Comparison of ENCODE assay signal across 35 cellular contexts in the genomic region with DNA sequence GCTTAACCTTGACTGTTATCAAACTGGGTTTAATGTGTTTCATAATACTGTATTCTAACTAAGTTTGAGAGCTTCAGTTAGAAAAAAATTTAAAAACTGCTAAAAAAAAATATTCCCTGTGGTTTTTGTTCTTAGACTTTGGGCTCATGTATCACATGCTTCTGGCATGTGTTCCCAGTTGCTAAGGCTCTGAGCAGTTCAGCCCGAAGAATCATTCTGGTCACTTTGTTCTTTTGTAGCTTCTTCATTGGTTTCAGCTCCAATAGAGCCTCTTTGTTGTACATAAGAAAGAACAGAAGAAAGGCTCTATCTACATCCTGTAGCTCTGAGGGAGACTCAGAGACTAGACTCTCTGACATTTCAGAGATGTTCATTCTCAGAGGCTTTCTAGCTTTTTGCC. TPM values are rescaled to one million over a fixed set of nuclear protein-coding genes. Genes with fewer than 3 reads are reported as not detected.
A peak's percentile ranks its signal among the peaks of the same experiment; 100 is the strongest.
DNase-seq lines count a peak whose midpoint lies in the region; ATAC-seq, FAIRE-seq and TF ChIP-seq lines count a peak whose summit lies in the region.
"Had no signal": no experiment of that assay in that cellular context is flagged by ENCODE, and none has a peak within 500 bp of the region (broad histone marks: within the 10 kb centered on the region; RNA-seq: fewer than 3 reads in every experiment).

No MANE protein-coding gene starts in this region.

- no peak overlapping the region for H4K91ac ChIP-seq in H1 (replicated peaks; ENCODE audit: insufficient read length, low read length)

- no peaks in the 10 kb centered on the region for H3K27me3 ChIP-seq in right lobe of liver
- no peaks in the 10 kb centered on the region for H3K27me3 ChIP-seq in HepG2 (ENCODE audit: control insufficient read depth in 1 of 2, insufficient read depth in 2 of 2, low read length in 2 of 2)
- H3K27me3 ChIP-seq in H1 (replicated peaks in 1 of 4; ENCODE audit: control insufficient read depth in 3 of 4, extremely low read depth in 1 of 4, insufficient read depth in 3 of 4, low read length in 3 of 4) = no peaks in the 10 kb centered on the region
- no peaks in the 10 kb centered on the region for H3K27me3 ChIP-seq in hepatocyte
- H3K27me3 ChIP-seq in tibial artery = no peaks in the 10 kb centered on the region
- H3K27me3 ChIP-seq: esophagus squamous epithelium, gastroesophageal sphincter, pancreas, right atrium auricular region, suprapubic skin had no signal

- H2AK5ac ChIP-seq in H1 (ENCODE audit: low read depth, low read length) = no peak overlapping the region

- H3K4ac ChIP-seq in H1 (replicated peaks; ENCODE audit: insufficient read length, low read depth, low read length) = no peak overlapping the region

- intact Hi-C loops in right lobe of liver (cut with DNase I) (no loop called here), HepG2 (cut with micrococcal nuclease; ENCODE audit: unreplicated experiment) (no loop called here), tibial artery (cut with DNase I; ENCODE audit: low total_unique reads) (no loop called here)

- H4K5ac ChIP-seq in H1 (ENCODE audit: insufficient read length, low read depth, low read length) = no peak overlapping the region

- H3K79me2 ChIP-seq in HepG2 (ENCODE audit: insufficient read depth, low read length) = no peaks in the 10 kb centered on the region
- peaks cover 0 to 97% of the 10 kb centered on the region in 2 experiments; a peak in 3 of 4 replicates for H3K79me2 ChIP-seq in H1 (ENCODE audit: control insufficient read depth in 1 of 2, insufficient read depth in 2 of 2, low read length in 2 of 2)
- no peaks in the 10 kb centered on the region for H3K79me2 ChIP-seq in hepatocyte

- H4K20me1 ChIP-seq in HepG2 (ENCODE audit: insufficient read depth, low read length) (no peaks in the 10 kb centered on the region), H1 (replicated peaks in 1 of 2; ENCODE audit: control insufficient read depth in 1 of 2, insufficient read depth in 2 of 2, low read length in 2 of 2) (no peaks in the 10 kb centered on the region), hepatocyte (ENCODE audit: insufficient read depth, poor library complexity, severe bottlenecking) (no peaks in the 10 kb centered on the region)

- DNase-seq in right lobe of liver (no peak), HepG2 (ENCODE audit: low spot score) (no peak), H1 (ENCODE audit: low read depth in 1 of 2, low spot score in 2 of 2) (no peak), hepatocyte (ENCODE audit: low spot score) (no peak), tibial artery (no peak), SHP77 (lab: John Stamatoyannopoulos, UW) (no peak)
- DNase-seq in stimulated activated CD4-positive, alpha-beta T cell treated with anti-CD3 and anti-CD28 coated beads, Interleukin-2, amount 100 ng/mL, for 24 hours = no peak
- DNase-seq: activated CD8-positive, alpha-beta memory T cell treated with anti-CD3 and anti-CD28 coated beads, Interleukin-2, amount 10 ng/mL, durations not matched to agents 7 days and 5 days; activated naive CD4-positive, alpha-beta T cell; activated T-cell treated with anti-CD3 and anti-CD28 coated beads, Interleukin-2, amount 50 U/mL, for 48 hours; AML-193; CD8-positive, alpha-beta memory T cell; DMS153; esophagus squamous epithelium; islet precursor cell; mucosa of descending colon; NCI-H1092 treated with DMSO at 0.1 percent for 48 hours; NCI-H187; NCI-H2171 treated with DMSO at 0.1 percent for 48 hours; NCI-H524 treated with DMSO at 0.1 percent for 48 hours; pancreas; PC-3; stimulated activated CD4-positive, alpha-beta T cell treated with anti-CD3 and anti-CD28 coated beads, Interleukin-4, amount 100 ng/mL, for 24 hours; T-helper 9 cell had no signal

- POLR2A ChIA-PET in HepG2 (lab: Yijun Ruan, JAX) (no interaction called here), H1 (lab: Charles Lee; ENCODE audit: partially characterized antibody) (interaction anchor here (1.0 to 1.4 kb wide), 2 partner anchors 9 to 27 kb away, joined by 3 to 4 read pairs; no protein-coding TSS in a partner anchor)

- peaks cover 2% of the 10 kb centered on the region; the same call in 1 of the 2 replicates for H3K79me1 ChIP-seq in H1 (ENCODE audit: low read depth, low read length)

- peak in 3 of 4 donors; percentile 24 to 53 (median 46) for ATAC-seq in right lobe of liver
- ATAC-seq in HepG2 = no peak
- ATAC-seq: activated CD8-positive, alpha-beta memory T cell treated with anti-CD3 and anti-CD28 coated beads, Interleukin-2, amount 10 ng/mL, durations not matched to agents 7 days and 5 days; gastroesophageal sphincter; mucosa of descending colon; natural killer cell treated with Interleukin-12 subunit alpha and Interleukin-12 subunit beta and Interleukin-15 and Interleukin-18, amount 100 ng/mL, for 72 hours; PC-3; Right ventricle myocardium inferior; stimulated activated memory B cell treated with anti-CD40 and anti-IgM and Interleukin-4, amounts not matched to agents 10 μg/mL and 1 μg/mL and 100 μg/mL, for 72 hours had no signal

- H3K14ac ChIP-seq in H1 (ENCODE audit: insufficient read length) = no peak overlapping the region

- no peak overlapping the region for H2BK120ac ChIP-seq in H1 (replicated peaks; ENCODE audit: low read depth, low read length)

- no peak overlapping the region for H2BK12ac ChIP-seq in H1 (ENCODE audit: low read depth, low read length)

- H3K4me3 ChIP-seq in right lobe of liver (no peak overlapping the region), HepG2 (replicated peaks in 1 of 3; ENCODE audit: insufficient read depth in 1 of 3, low read depth in 2 of 3, low read length in 3 of 3) (no peak overlapping the region), H1 (ENCODE audit: extremely low read depth in 1 of 4, insufficient read depth in 2 of 4, low read depth in 3 of 4, low read length in 4 of 4) (no peak overlapping the region), mesodermal cell (ENCODE audit: extremely low read depth, insufficient read depth, low read length, poor library complexity, severe bottlenecking) (no peak overlapping the region), hepatocyte (no peak overlapping the region), tibial artery (no peak overlapping the region)
- H3K4me3 ChIP-seq: esophagus squamous epithelium, gastroesophageal sphincter, mucosa of descending colon, pancreas, right atrium auricular region, suprapubic skin had no signal

- H2BK20ac ChIP-seq in H1 (ENCODE audit: low read length) = no peak overlapping the region

- H3K18ac ChIP-seq in H1 (ENCODE audit: extremely low read depth, low read length) = no peak overlapping the region

- TF ChIP-seq CTCF in right lobe of liver (IDR thresholded peaks at IDR 0.05) (no peak), HepG2 (CRISPR knock-in tag; IDR thresholded peaks at IDR 0.05) (no peak), H1 (IDR thresholded peaks at IDR 0.05; ENCODE audit: control extremely low read depth in 1 of 3, insufficient read depth in 1 of 3, low read depth in 1 of 3, low read length in 3 of 3) (no peak), hepatocyte (IDR thresholded peaks at IDR 0.05; ENCODE audit: poor library complexity) (no peak), tibial artery (IDR thresholded peaks at IDR 0.05) (no peak)

- H3K9me2 ChIP-seq in hepatocyte (replicated peaks; ENCODE audit: insufficient read depth) = no peaks in the 10 kb centered on the region

- TF ChIP-seq RAD21 in HepG2 (CRISPR knock-in tag; IDR thresholded peaks at IDR 0.05) = no peak
- TF ChIP-seq RAD21 in H1 (IDR thresholded peaks at IDR 0.05 in 1 of 2, conservative IDR thresholded peaks at IDR 0.05 in 1 of 2; ENCODE audit: low read depth in 2 of 2, low read length in 2 of 2) = no peak

- no peak overlapping the region for H2BK15ac ChIP-seq in H1 (ENCODE audit: low read length)

- H3K9ac ChIP-seq in HepG2 (ENCODE audit: insufficient read depth, low read depth, low read length) (no peak overlapping the region), H1 (replicated peaks in 1 of 4; ENCODE audit: extremely low read depth in 1 of 4, low read depth in 3 of 4, low read length in 3 of 4) (no peak overlapping the region)

- TF ChIP-seq POLR2A in right lobe of liver (IDR thresholded peaks at IDR 0.05) (no peak), HepG2 (IDR thresholded peaks at IDR 0.05; ENCODE audit: insufficient read depth in 1 of 2, low read depth in 2 of 2, low read length in 2 of 2) (no peak), H1 (IDR thresholded peaks at IDR 0.05; ENCODE audit: control extremely low read depth in 1 of 2, low read depth in 2 of 2, low read length in 2 of 2) (no peak)

- BruUV-seq in HepG2 (replicated peaks; lab: Mats Ljungman, UMichigan) = no TSS peak

- no peak overlapping the region for H4K8ac ChIP-seq in H1 (ENCODE audit: extremely low read depth, insufficient read depth, low read length)

- no peaks in the 10 kb centered on the region for H3K9me3 ChIP-seq in right lobe of liver
- no peaks in the 10 kb centered on the region for H3K9me3 ChIP-seq in HepG2 (ENCODE audit: low read length)
- no peaks in the 10 kb centered on the region for H3K9me3 ChIP-seq in H1 (ENCODE audit: insufficient read depth in 2 of 2, low read depth in 1 of 2, low read length in 1 of 2)
- no peaks in the 10 kb centered on the region for H3K9me3 ChIP-seq in mesodermal cell (ENCODE audit: control insufficient read depth, low read length)
- no peaks in the 10 kb centered on the region for H3K9me3 ChIP-seq in hepatocyte (ENCODE audit: low read depth)
- H3K9me3 ChIP-seq in tibial artery = no peaks in the 10 kb centered on the region
- H3K9me3 ChIP-seq: esophagus squamous epithelium, gastroesophageal sphincter, mucosa of descending colon, pancreas, right atrium auricular region, suprapubic skin had no signal

- TF ChIP-seq EP300 in HepG2 (IDR thresholded peaks at IDR 0.05; ENCODE audit: low read depth in 2 of 2, low read length in 2 of 2) = no peak
- no peak for TF ChIP-seq EP300 in HepG2 (CRISPR knock-in tag; IDR thresholded peaks at IDR 0.05; ENCODE audit: borderline replicate concordance)
- TF ChIP-seq EP300 in H1 (IDR thresholded peaks at IDR 0.05; ENCODE audit: borderline replicate concordance in 1 of 2, low read depth in 2 of 2, low read length in 2 of 2) = no peak

- CTCF ChIA-PET in HepG2 (lab: Yijun Ruan, JAX; ENCODE audit: low intra/inter-chr PET ratio, low total read pairs) (no interaction called here), H1 (lab: Charles Lee; ENCODE audit: partially characterized antibody) (interaction anchor here (0.6 to 1.3 kb wide), 5 partner anchors 22 to 2000 kb away, joined by 3 to 4 read pairs (median 3); no protein-coding TSS in a partner anchor)

- no peak overlapping the region for H2BK5ac ChIP-seq in H1 (ENCODE audit: low read depth, low read length)

- H3K4me2 ChIP-seq in HepG2 (ENCODE audit: low read depth, low read length) (no peak overlapping the region), H1 (ENCODE audit: insufficient read depth in 1 of 2, low read depth in 2 of 2, low read length in 2 of 2) (no peak overlapping the region), hepatocyte (no peak overlapping the region)

- H3K4me1 ChIP-seq in right lobe of liver (peaks cover 0 to 46% (median 20%) of the 10 kb centered on the region in 4 donors), HepG2 (ENCODE audit: insufficient read depth, low read length) (no peaks in the 10 kb centered on the region), H1 (replicated peaks in 1 of 4; ENCODE audit: control insufficient read depth in 3 of 4, insufficient read depth in 4 of 4, low read length in 3 of 4) (peaks cover 0 to 24% (median 3%) of the 10 kb centered on the region in 4 experiments; a peak in 4 of 7 replicates), mesodermal cell (ENCODE audit: control insufficient read depth, insufficient read depth, low read length, poor library complexity, severe bottlenecking) (no peaks in the 10 kb centered on the region), hepatocyte (ENCODE audit: insufficient read depth) (no peaks in the 10 kb centered on the region), tibial artery (no peaks in the 10 kb centered on the region)
- H3K4me1 ChIP-seq: gastroesophageal sphincter, suprapubic skin had no signal

- H3K36me3 ChIP-seq in right lobe of liver = no peaks in the 10 kb centered on the region
- H3K36me3 ChIP-seq in HepG2 (replicated peaks in 1 of 2; ENCODE audit: control insufficient read depth in 1 of 2, insufficient read depth in 2 of 2, low read length in 2 of 2) = no peaks in the 10 kb centered on the region
- no peaks in the 10 kb centered on the region for H3K36me3 ChIP-seq in H1 (ENCODE audit: control insufficient read depth in 2 of 4, insufficient read depth in 4 of 4, low read length in 3 of 4)
- no peaks in the 10 kb centered on the region for H3K36me3 ChIP-seq in mesodermal cell (ENCODE audit: control insufficient read depth, insufficient read depth, low read length)
- no peaks in the 10 kb centered on the region for H3K36me3 ChIP-seq in hepatocyte (replicated peaks; ENCODE audit: insufficient read depth, low read depth)
- no peaks in the 10 kb centered on the region for H3K36me3 ChIP-seq in tibial artery
- H3K36me3 ChIP-seq: esophagus squamous epithelium, gastroesophageal sphincter, pancreas, right atrium auricular region, suprapubic skin had no signal

- 30% methylated on average over 1 of the region's 1 CpG for WGBS in right lobe of liver (ENCODE audit: insufficient coverage, low coverage, low lambda C conversion rate, missing lambda C conversion rate)
- WGBS in HepG2 (ENCODE audit: low lambda C conversion rate) = 0% methylated on average over 1 of the region's 1 CpG
- WGBS in H1 (ENCODE audit: extremely low coverage in 1 of 2, insufficient coverage in 1 of 2, insufficient read length in 1 of 2, insufficient replicate concordance in 2 of 2, low coverage in 1 of 2, low lambda C conversion rate in 2 of 2, missing lambda C conversion rate in 1 of 2), 2 experiments = 76% methylated on average over 1 of the region's 1 CpG; no CpG with 5 or more reads in 1 of the 2 experiments
- 50 to 63% methylated on average over 1 of the region's 1 CpG for WGBS in mesodermal cell (ENCODE audit: insufficient coverage in 2 of 2), 2 experiments
- WGBS in hepatocyte (ENCODE audit: low lambda C conversion rate, missing lambda C conversion rate) = 75% methylated on average over 1 of the region's 1 CpG

- in situ Hi-C loops in HepG2 (cut with HindIII; ENCODE audit: extremely low pct_ligation_motif_present, low pct_unique_long_range_greater_than_20kb) = no loop called here

- no peak overlapping the region for H2AFZ ChIP-seq in HepG2 (ENCODE audit: low read length)
- no peak overlapping the region for H2AFZ ChIP-seq in H1 (ENCODE audit: low read length)
- no peak overlapping the region for H2AFZ ChIP-seq in hepatocyte

- H3K23ac ChIP-seq in H1 (ENCODE audit: insufficient read length) = no peak overlapping the region

- FAIRE-seq in HepG2 (lab: Jason Lieb, UNC) (no peak), H1 (lab: Jason Lieb, UNC) (peak; percentile 28)
- FAIRE-seq: colon, H54, pancreas had no signal

- H3K56ac ChIP-seq in H1 (replicated peaks; ENCODE audit: insufficient read length, low read depth, low read length) = no peak overlapping the region

- no peaks in the 10 kb centered on the region for H3K23me2 ChIP-seq in H1 (ENCODE audit: low read depth, low read length)

- peak overlapping the region in 2 of 3 donors; percentile 15 to 45 for H3K27ac ChIP-seq in right lobe of liver
- H3K27ac ChIP-seq in HepG2 (ENCODE audit: extremely low read length, insufficient read depth, low read length) = no peak overlapping the region
- no peak overlapping the region for H3K27ac ChIP-seq in H1 (ENCODE audit: low read depth, low read length)
- H3K27ac ChIP-seq in mesodermal cell (ENCODE audit: low read depth, low read length, severe bottlenecking) = peak overlapping the region; percentile 30
- H3K27ac ChIP-seq in hepatocyte = no peak overlapping the region
- no peak overlapping the region for H3K27ac ChIP-seq in tibial artery
- H3K27ac ChIP-seq: 22Rv1, esophagus squamous epithelium, gastroesophageal sphincter, pancreas, right atrium auricular region, suprapubic skin had no signal

RNA-seq across cellular contexts. Expression of gene KCNN2, which starts 25.6 kb away (rescaled TPM):
- total RNA-seq in right lobe of liver = 10 to 100 TPM in 3 of 6 experiments, 1 to 10 TPM in 2, under 1 TPM in 1; 0.60 to 17.4 (median 6.5) TPM
- not detected in 2 replicates for total RNA-seq in HepG2 (2016; rRNA removed; fragmentation: Illumina TruSeq; extraction: Trizol)
- 0.18 and 0.20 TPM in 2 replicates for total RNA-seq in HepG2 (2016; cell fraction: cytosol; rRNA removed; fragmentation: Illumina TruSeq; extraction: Trizol; ENCODE audit: low read depth)
- total RNA-seq in HepG2 (2016; cell fraction: insoluble cytoplasmic fraction; rRNA removed; fragmentation: Illumina TruSeq; extraction: Trizol) = not detected in 2 replicates
- 0.09 TPM in 1 of 2 replicates, not detected in the other for total RNA-seq in HepG2 (2016; cell fraction: membrane; rRNA removed; fragmentation: Illumina TruSeq; extraction: Trizol)
- total RNA-seq in HepG2 (2016; cell fraction: nucleus; rRNA removed; fragmentation: Illumina TruSeq; extraction: Trizol) = 0.12 TPM in 1 of 2 replicates, not detected in the other
- polyA plus RNA-seq in HepG2 (2011; rRNA removed) = not detected in 2 replicates
- 0.06 TPM in 1 of 2 replicates, not detected in the other for polyA plus RNA-seq in HepG2 (2011; cell fraction: cytosol; rRNA removed)
- polyA plus RNA-seq in HepG2 (2011; cell fraction: nucleus; rRNA removed) = 0.07 and 0.11 TPM in 2 replicates
- polyA plus RNA-seq in HepG2 (2012) = not detected in 2 replicates
- polyA plus RNA-seq in HepG2 (2016; cell fraction: cytosol; fragmentation: Illumina TruSeq; extraction: Trizol; ENCODE audit: low read depth) = not detected in 2 replicates
- polyA plus RNA-seq in HepG2 (2016; cell fraction: insoluble cytoplasmic fraction; fragmentation: Illumina TruSeq; extraction: Trizol; ENCODE audit: low read depth) = not detected in 2 replicates
- not detected in 2 replicates for polyA plus RNA-seq in HepG2 (2016; cell fraction: membrane; fragmentation: Illumina TruSeq; extraction: Trizol; ENCODE audit: low read depth)
- polyA plus RNA-seq in HepG2 (2016; cell fraction: nucleus; fragmentation: Illumina TruSeq; extraction: Trizol; ENCODE audit: insufficient read depth, low read depth) = not detected in 2 replicates
- polyA minus RNA-seq in HepG2 (2011; rRNA and poly(A)+ RNA removed; ENCODE audit: low replicate concordance) = 0.04 and 0.35 TPM in 2 replicates
- polyA minus RNA-seq in HepG2 (2011; cell fraction: cytosol; rRNA and poly(A)+ RNA removed) = not detected in 2 replicates
- not detected in 2 replicates for polyA minus RNA-seq in HepG2 (2011; cell fraction: nucleus; rRNA and poly(A)+ RNA removed)
- total RNA-seq in H1 (2021; fragmentation: NEBNext Ultra II Directional; extraction: Animal tissue kit (Norgen Biotek cat#: 25700)) = 18.6 and 19.4 TPM in 2 replicates
- polyA plus RNA-seq in H1 (2011; rRNA removed) = 13.1 and 13.6 TPM in 2 replicates
- polyA plus RNA-seq in H1 (2011; cell fraction: cytosol; rRNA removed) = 8.4 TPM
- 14.7 TPM for polyA plus RNA-seq in H1 (2011; cell fraction: nucleus; rRNA removed)
- 13.0 to 17.1 TPM (median 14.4 TPM) in 4 replicates for polyA plus RNA-seq in H1 (2012, experiment 1 of 2)
- polyA plus RNA-seq in H1 (2012, experiment 2 of 2) = 14.0 TPM
- polyA plus RNA-seq in H1 (2013, experiment 1 of 2) = 18.0 TPM
- polyA plus RNA-seq in H1 (2013, experiment 2 of 2) = 18.6 TPM
- 32.0 and 35.1 TPM in 2 replicates for polyA minus RNA-seq in H1 (2011; rRNA and poly(A)+ RNA removed)
- 15.5 TPM for polyA minus RNA-seq in H1 (2011; cell fraction: cytosol; rRNA and poly(A)+ RNA removed)
- polyA minus RNA-seq in H1 (2011; cell fraction: nucleus; rRNA and poly(A)+ RNA removed) = 67.7 TPM
- polyA plus RNA-seq in mesodermal cell (2013, experiment 1 of 2) = 24.5 TPM
- polyA plus RNA-seq in mesodermal cell (2013, experiment 2 of 2) = 27.4 TPM
- total RNA-seq in hepatocyte = 3.2 and 3.9 TPM in 2 replicates
- 6.4 and 9.5 TPM in 2 replicates for polyA plus RNA-seq in hepatocyte
- total RNA-seq: activated CD8-positive, alpha-beta memory T cell treated with anti-CD3 and anti-CD28 coated beads, Interleukin-2, amount 10 ng/mL, durations not matched to agents 7 days and 5 days; CD8-positive, alpha-beta memory T cell; natural killer cell treated with Interleukin-12 subunit alpha and Interleukin-12 subunit beta and Interleukin-15 and Interleukin-18, amount 100 ng/mL, for 72 hours had no signal
- polyA plus RNA-seq: CD8-positive, alpha-beta memory T cell; IgD-negative memory B cell had no signal

Comparison
In these comparisons a context has a peak if more than half of its experiments do, and no peak if none do; other contexts are left out.
1. H3K27ac ChIP-seq: peak in right lobe of liver (2 of 3) and mesodermal cell (single experiment); none in HepG2 (single experiment), H1 (single experiment), hepatocyte (single experiment) and tibial artery (0 of 2).